20 cellular contexts compared by ENCODE assay signal in genomic region chr6:119326291-119327005, GRCh38. TPM values are rescaled to one million over a fixed set of nuclear protein-coding genes. Genes with fewer than 3 reads are reported as not detected.
A peak's percentile ranks its signal among the peaks of the same experiment; 100 is the strongest.
DNase-seq lines count a peak whose midpoint lies in the region; ATAC-seq and TF ChIP-seq lines count a peak whose summit lies in the region.
"Had no signal": no experiment of that assay in that cellular context is flagged by ENCODE, and none has a peak within 500 bp of the region (broad histone marks: within the 10 kb centered on the region; RNA-seq: fewer than 3 reads in every experiment).

No MANE protein-coding gene starts in this region.

- TF ChIP-seq CTCF in cardiac muscle cell (IDR thresholded peaks at IDR 0.05; ENCODE audit: low read depth, low read length): no peak
- TF ChIP-seq CTCF in type B pancreatic cell (conservative IDR thresholded peaks at IDR 0.05): no peak

- no peaks in the 10 kb centered on the region for H3K27me3 Mint-ChIP-seq in immature natural killer cell (ENCODE audit: low read depth in 3 of 3)
- peaks cover 5% of the 10 kb centered on the region for H3K27me3 Mint-ChIP-seq in type B pancreatic cell
- H3K27me3 Mint-ChIP-seq in activated T-helper 1 cell treated with anti-CD3 and anti-CD28 coated beads, Interleukin-12 subunit alpha, Interleukin-12 subunit beta, Interleukin-2, Interleukin-4 antibody, amounts not matched to agents 30 ng/mL and 10 ng/mL and 1 ng/mL, durations not matched to agents 14 hours and 24 hours and 36 hours (ENCODE audit: insufficient read depth): no peaks in the 10 kb centered on the region

- H3K27ac Mint-ChIP-seq in immature natural killer cell (peak overlapping the region in 4 of 6 donors; percentile 19 to 55 (median 28)), type B pancreatic cell (peak overlapping the region; percentile 35)
- H3K27ac Mint-ChIP-seq in activated T-helper 1 cell treated with anti-CD3 and anti-CD28 coated beads, Interleukin-12 subunit alpha, Interleukin-12 subunit beta, Interleukin-2, Interleukin-4 antibody, amounts not matched to agents 30 ng/mL and 10 ng/mL and 1 ng/mL, durations not matched to agents 14 hours and 24 hours and 36 hours: no peak overlapping the region

- TF ChIP-seq POLR2A in GM18505 (IDR thresholded peaks at IDR 0.05; ENCODE audit: borderline replicate concordance, extremely low read depth, insufficient read depth, insufficient read length): no peak

- peaks cover 24% of the 10 kb centered on the region for H3K4me1 ChIP-seq in cardiac muscle cell (ENCODE audit: low read depth)

- H3K36me3 ChIP-seq in cardiac muscle cell: no peaks in the 10 kb centered on the region

- no peaks in the 10 kb centered on the region for H3K27me3 ChIP-seq in cardiac muscle cell

- ATAC-seq in Right ventricle myocardium superior (ENCODE audit: poor library complexity) (no peak), GM18505 (IDR thresholded peaks at IDR 0.05; ENCODE audit: unreplicated experiment) (no peak), HG02642 (IDR thresholded peaks at IDR 0.05; ENCODE audit: poor library complexity, unreplicated experiment) (no peak)
- ATAC-seq: HCT116, PC-3, SK-N-SH treated with all-trans-retinoic acid at 6 μM for 48 hours had no signal

- H3K4me3 ChIP-seq in cardiac muscle cell: no peak overlapping the region
- H3K4me3 ChIP-seq: GM23248 had no signal

- DNase-seq in cardiac muscle cell (ENCODE audit: low read depth in 1 of 2, low spot score in 1 of 2) (no peak), Right ventricle myocardium superior (no peak), NCI-H82 (lab: John Stamatoyannopoulos, UW) (peak; percentile 97), immature natural killer cell (no peak), type B pancreatic cell (ENCODE audit: extremely low spot score, unreplicated experiment) (no peak)
- DNase-seq in activated T-helper 1 cell treated with anti-CD3 and anti-CD28 coated beads, Interleukin-12 subunit alpha, Interleukin-12 subunit beta, Interleukin-2, Interleukin-4 antibody, amounts not matched to agents 30 ng/mL and 10 ng/mL and 1 ng/mL, durations not matched to agents 14 hours and 24 hours and 36 hours (ENCODE audit: low spot score): no peak
- DNase-seq: 8988T, DMS 273 treated with DMSO at 0.1 percent for 48 hours, GDM1, GM23248, KBM-7, NCI-H187 treated with DMSO at 0.1 percent for 48 hours, NCI-H226, PC-3, RPMI8226, SIG-M5 had no signal

- peak overlapping the region in 2 of 5 donors; percentile 8 to 28 for H3K4me3 Mint-ChIP-seq in immature natural killer cell
- no peak overlapping the region for H3K4me3 Mint-ChIP-seq in type B pancreatic cell
- no peak overlapping the region for H3K4me3 Mint-ChIP-seq in activated T-helper 1 cell treated with anti-CD3 and anti-CD28 coated beads, Interleukin-12 subunit alpha, Interleukin-12 subunit beta, Interleukin-2, Interleukin-4 antibody, amounts not matched to agents 30 ng/mL and 10 ng/mL and 1 ng/mL, durations not matched to agents 14 hours and 24 hours and 36 hours

- intact Hi-C loops in Right ventricle myocardium superior (cut with DNase I): no loop called here
- intact Hi-C loops in activated T-helper 1 cell treated with anti-CD3 and anti-CD28 coated beads, Interleukin-12 subunit alpha, Interleukin-12 subunit beta, Interleukin-2, Interleukin-4 antibody, amounts not matched to agents 30 ng/mL and 10 ng/mL and 1 ng/mL, durations not matched to agents 14 hours and 24 hours and 36 hours (cut with micrococcal nuclease): no loop called here

- H3K36me3 Mint-ChIP-seq in immature natural killer cell (peaks cover 0 to 7% (median 0%) of the 10 kb centered on the region in 3 donors), type B pancreatic cell (peaks cover 16% of the 10 kb centered on the region)
- peaks cover 30% of the 10 kb centered on the region for H3K36me3 Mint-ChIP-seq in activated T-helper 1 cell treated with anti-CD3 and anti-CD28 coated beads, Interleukin-12 subunit alpha, Interleukin-12 subunit beta, Interleukin-2, Interleukin-4 antibody, amounts not matched to agents 30 ng/mL and 10 ng/mL and 1 ng/mL, durations not matched to agents 14 hours and 24 hours and 36 hours (ENCODE audit: low read depth)

- H3K9me3 Mint-ChIP-seq in immature natural killer cell: no peaks in the 10 kb centered on the region
- H3K9me3 Mint-ChIP-seq in type B pancreatic cell: no peaks in the 10 kb centered on the region
- H3K9me3 Mint-ChIP-seq in activated T-helper 1 cell treated with anti-CD3 and anti-CD28 coated beads, Interleukin-12 subunit alpha, Interleukin-12 subunit beta, Interleukin-2, Interleukin-4 antibody, amounts not matched to agents 30 ng/mL and 10 ng/mL and 1 ng/mL, durations not matched to agents 14 hours and 24 hours and 36 hours: no peaks in the 10 kb centered on the region

- H3K4me1 Mint-ChIP-seq in immature natural killer cell (peaks cover 84 to 86% of the 10 kb centered on the region in 2 donors), type B pancreatic cell (ENCODE audit: unreplicated experiment) (peaks cover 6% of the 10 kb centered on the region)
- peaks cover 62% of the 10 kb centered on the region for H3K4me1 Mint-ChIP-seq in activated T-helper 1 cell treated with anti-CD3 and anti-CD28 coated beads, Interleukin-12 subunit alpha, Interleukin-12 subunit beta, Interleukin-2, Interleukin-4 antibody, amounts not matched to agents 30 ng/mL and 10 ng/mL and 1 ng/mL, durations not matched to agents 14 hours and 24 hours and 36 hours (ENCODE audit: low read depth)

- no peaks in the 10 kb centered on the region for H3K9me3 ChIP-seq in cardiac muscle cell (ENCODE audit: low read depth)

- H3K27ac ChIP-seq in cardiac muscle cell: peak overlapping the region; percentile 3
- H3K27ac ChIP-seq: GM23248 had no signal

RNA-seq across cellular contexts. Expression of gene MAN1A1, which starts 23.1 kb away (rescaled TPM):
- total RNA-seq in cardiac muscle cell (30.0 and 34.8 TPM in 2 replicates), Right ventricle myocardium superior (17.2 TPM), type B pancreatic cell (ENCODE audit: low replicate concordance) (52.2 and 74.2 TPM in 2 replicates)
- polyA plus RNA-seq in cardiac muscle cell (19.2 and 21.5 TPM in 2 replicates), immature natural killer cell (10 to 100 TPM; 33.9 to 64.9 (median 56.7) TPM)
- total RNA-seq in activated T-helper 1 cell treated with anti-CD3 and anti-CD28 coated beads, Interleukin-12 subunit alpha, Interleukin-12 subunit beta, Interleukin-2, Interleukin-4 antibody, amounts not matched to agents 30 ng/mL and 10 ng/mL and 1 ng/mL, durations not matched to agents 14 hours and 24 hours and 36 hours: 50.1 and 52.4 TPM in 2 replicates
